In genomic region chr12:53480425-53481107, GRCh38 we compare ENCODE assay signal across 2 cellular contexts.
TF ChIP-seq lines count a peak whose summit lies in the region.

No MANE protein-coding gene starts in this region.

TF ChIP-seq in PFSK-1, 5 proteins besides CTCF, POLR2A, EP300 and RAD21 (continued from another document):
- TF ChIP-seq POLR2AphosphoS5 (IDR thresholded peaks at IDR 0.05; ENCODE audit: low read depth, low read length) (peak; percentile 65), SIN3A (IDR thresholded peaks at IDR 0.05; ENCODE audit: borderline replicate concordance, insufficient read depth, low read length) (no peak), REST (IDR thresholded peaks at IDR 0.05; ENCODE audit: insufficient read depth in 1 of 2, low read depth in 2 of 2, low read length in 2 of 2) (no peak), TAF1 (IDR thresholded peaks at IDR 0.05; ENCODE audit: borderline replicate concordance, insufficient read depth, low read length) (no peak)
TF ChIP-seq in PFSK-1: peak in this region for 1.

TF ChIP-seq in endothelial cell of umbilical vein, 7 proteins besides CTCF, POLR2A, EP300 and RAD21 (continued from another document):
- TF ChIP-seq EZH2 (IDR thresholded peaks at IDR 0.05; ENCODE audit: borderline replicate concordance, low read depth, low read length, severe bottlenecking): no peak
- no peak for TF ChIP-seq GATA2 (IDR thresholded peaks at IDR 0.05; ENCODE audit: insufficient read depth, insufficient read length, low read depth, low read length)
- TF ChIP-seq POLR2AphosphoS5 (IDR thresholded peaks at IDR 0.05; ENCODE audit: insufficient read depth, low read depth, low read length): no peak
- no peak for TF ChIP-seq JUN (IDR thresholded peaks at IDR 0.05; ENCODE audit: borderline replicate concordance, insufficient read depth, insufficient read length, low read depth)
- no peak for TF ChIP-seq MAX (IDR thresholded peaks at IDR 0.05; ENCODE audit: insufficient read depth, insufficient read length)
- TF ChIP-seq FOS (IDR thresholded peaks at IDR 0.05; ENCODE audit: borderline replicate concordance, insufficient read depth, low read length): no peak
